ENCODE assay signal across 8 cellular contexts in the genomic region with DNA sequence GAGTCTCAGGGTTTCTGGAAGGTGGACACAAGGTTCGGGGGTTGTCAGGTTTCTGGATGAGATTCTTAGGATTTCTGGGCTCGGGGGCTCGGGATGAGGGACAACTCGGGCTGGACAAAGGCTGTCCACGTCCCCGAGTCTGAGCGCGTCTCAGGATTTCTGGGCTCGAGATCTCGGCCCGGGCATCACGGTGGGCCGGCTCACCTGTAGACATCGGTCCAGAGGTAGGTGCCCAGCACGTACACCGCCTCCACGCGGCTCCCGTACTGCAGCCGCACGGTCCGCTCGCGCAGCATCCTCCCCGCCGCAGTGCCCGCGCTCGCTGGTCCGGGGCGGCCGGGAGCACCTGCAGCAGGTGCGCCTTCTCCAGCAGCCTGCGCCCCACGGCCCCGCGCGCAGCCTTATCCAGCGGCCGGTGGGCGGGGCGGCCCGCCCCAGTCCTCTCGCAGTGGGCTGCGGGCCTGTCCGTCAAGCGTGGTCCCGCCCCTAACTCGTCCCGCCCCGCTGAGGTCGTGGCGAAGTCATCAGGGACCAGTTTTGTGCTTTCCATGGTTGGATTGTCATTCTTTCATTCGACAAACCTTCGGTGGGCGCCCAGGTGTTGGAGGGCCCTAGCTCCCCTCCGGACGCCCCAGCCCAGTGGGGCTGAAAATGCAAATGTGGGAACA. TPM values are rescaled to one million over a fixed set of nuclear protein-coding genes. Genes with fewer than 3 reads are reported as not detected.
A peak's percentile ranks its signal among the peaks of the same experiment; 100 is the strongest.
DNase-seq lines count a peak whose midpoint lies in the region; ATAC-seq and TF ChIP-seq lines count a peak whose summit lies in the region.

A gene (minus strand): TSS at position 376 of the 668 bp plus-strand sequence. CDS start 80 bp downstream, at position 296.

- TF ChIP-seq CTCF in astrocyte of the spinal cord (IDR thresholded peaks at IDR 0.05; ENCODE audit: low read depth, low read length) (no peak), gastrocnemius medialis (IDR thresholded peaks at IDR 0.05 in 4 of 5, conservative IDR thresholded peaks at IDR 0.05 in 1 of 5) (no peak)

- H3K27me3 Mint-ChIP-seq in T-helper 1 cell treated with Interleukin-12 subunit alpha and Interleukin-12 subunit beta and Interleukin-4 antibody, amounts not matched to agents 30 μg/mL and 1 μg/mL, for 36 hours (ENCODE audit: low read depth) = peaks cover 46% of the 10 kb centered on the region

- H3K36me3 Mint-ChIP-seq in T-helper 1 cell treated with Interleukin-12 subunit alpha and Interleukin-12 subunit beta and Interleukin-4 antibody, amounts not matched to agents 30 μg/mL and 1 μg/mL, for 36 hours (ENCODE audit: low read depth) = no peaks in the 10 kb centered on the region

- H3K9me2 ChIP-seq in Karpas-422 (replicated peaks; ENCODE audit: insufficient read depth, low read length) = no peaks in the 10 kb centered on the region

- no peaks in the 10 kb centered on the region for H3K4me1 Mint-ChIP-seq in T-helper 1 cell treated with Interleukin-12 subunit alpha and Interleukin-12 subunit beta and Interleukin-4 antibody, amounts not matched to agents 30 μg/mL and 1 μg/mL, for 36 hours (ENCODE audit: low read depth)

- intact Hi-C loops in gastrocnemius medialis (cut with DNase I; ENCODE audit: low total_unique reads) = loop anchor here (10.0 kb wide), 1 partner anchor 1104 kb away; a partner anchor contains a TSS

- peak within 1 kb of the TSS; percentile 10 for H3K4me3 Mint-ChIP-seq in T-helper 1 cell treated with Interleukin-12 subunit alpha and Interleukin-12 subunit beta and Interleukin-4 antibody, amounts not matched to agents 30 μg/mL and 1 μg/mL, for 36 hours

- H3K4me3 ChIP-seq in Karpas-422 (ENCODE audit: low read length) (peak within 1 kb of the TSS; percentile 55), astrocyte of the spinal cord (ENCODE audit: low read depth, low read length) (peak within 1 kb of the TSS; percentile 35), iPS-11a (ENCODE audit: low read depth, low read length) (peak within 1 kb of the TSS; percentile 69), gastrocnemius medialis (peak within 1 kb of the TSS; percentile 60 to 77 (median 64))

- no peaks in the 10 kb centered on the region for H3K9me3 ChIP-seq in Karpas-422 (ENCODE audit: low read length)
- no peaks in the 10 kb centered on the region for H3K9me3 ChIP-seq in gastrocnemius medialis

- peak; percentile 83 for DNase-seq in Karpas-422
- DNase-seq in astrocyte of the spinal cord (ENCODE audit: low read depth, low spot score) = peak; percentile 35
- DNase-seq in gastrocnemius medialis = peak; percentile 63 to 83
- no peak for DNase-seq in GDM1 (lab: John Stamatoyannopoulos, UW)

- H3K4me2 ChIP-seq in Karpas-422 (ENCODE audit: low read depth, low read length, poor library complexity, severe bottlenecking) = peak within 1 kb of the TSS; percentile 72

- no peak within 1 kb of the TSS for H3K27ac Mint-ChIP-seq in T-helper 1 cell treated with Interleukin-12 subunit alpha and Interleukin-12 subunit beta and Interleukin-4 antibody, amounts not matched to agents 30 μg/mL and 1 μg/mL, for 36 hours

- no peaks in the 10 kb centered on the region for H3K79me2 ChIP-seq in Karpas-422 (ENCODE audit: low read length)

- ATAC-seq in GM18502 (IDR thresholded peaks at IDR 0.05; ENCODE audit: poor library complexity, unreplicated experiment) (peak; percentile 61), gastrocnemius medialis (peak; percentile 22 to 28), GM18907 (IDR thresholded peaks at IDR 0.05; ENCODE audit: unreplicated experiment) (no peak)

- peaks cover 8% of the 10 kb centered on the region; the same call in 1 of the 2 replicates for H4K20me1 ChIP-seq in Karpas-422 (ENCODE audit: insufficient read depth, low read depth, low read length)

- in situ Hi-C loops in astrocyte of the spinal cord (cut with HindIII; ENCODE audit: low sequenced_read_pairs) (no loop called here), gastrocnemius medialis (cut with MboI; ENCODE audit: low sequenced_read_pairs in 4 of 4) (no loop called here)

- no peak within 1 kb of the TSS for H3K27ac ChIP-seq in Karpas-422 (ENCODE audit: low read length)
- H3K27ac ChIP-seq in gastrocnemius medialis = peak within 1 kb of the TSS; percentile 94 to 98 (median 96)

- H3K36me3 ChIP-seq in Karpas-422 (ENCODE audit: insufficient read depth, low read length) (no peaks in the 10 kb centered on the region), gastrocnemius medialis (no peaks in the 10 kb centered on the region)

- H3K4me1 ChIP-seq in Karpas-422 (ENCODE audit: low read length) (peaks cover 33% of the 10 kb centered on the region), gastrocnemius medialis (peaks cover 56 to 72% of the 10 kb centered on the region in 2 donors)

- no peaks in the 10 kb centered on the region for H3K27me3 ChIP-seq in Karpas-422 (ENCODE audit: low read length)
- H3K27me3 ChIP-seq in gastrocnemius medialis = no peaks in the 10 kb centered on the region

- H3K9me3 Mint-ChIP-seq in T-helper 1 cell treated with Interleukin-12 subunit alpha and Interleukin-12 subunit beta and Interleukin-4 antibody, amounts not matched to agents 30 μg/mL and 1 μg/mL, for 36 hours = no peaks in the 10 kb centered on the region

- H2AFZ ChIP-seq in Karpas-422 (ENCODE audit: low read length) = no peak within 1 kb of the TSS

- peak; percentile 96 to 97 for TF ChIP-seq POLR2A in gastrocnemius medialis (IDR thresholded peaks at IDR 0.05)

- peak within 1 kb of the TSS; percentile 30 for H3K9ac ChIP-seq in Karpas-422 (ENCODE audit: low read length)

RNA-seq across cellular contexts. Expression of the gene that starts here (rescaled TPM):
- not detected in 2 replicates for total RNA-seq in Karpas-422 (2014; rRNA removed; shearing (Covaris generic); ENCODE audit: low replicate concordance)
- total RNA-seq in gastrocnemius medialis = 100 to 1,000 TPM; 156 to 176 (median 171) TPM

Comparison
In these comparisons a context has a peak if more than half of its experiments do, and no peak if none do; other contexts are left out.
1. RNA of the gene that starts here (total RNA-seq): 156 to 176 TPM in gastrocnemius medialis; not detected in Karpas-422; every median in the first group is over 100 times any median in the second.
2. Peak in DNase-seq, H3K4me3 ChIP-seq, H3K9ac ChIP-seq and H3K4me2 ChIP-seq in Karpas-422; RNA of the gene not detected or under 1 TPM.
3. Peak in every context shown above with its lines, with median percentiles within 50 percentile points of each other: H3K4me3 ChIP-seq.